1 cellular context compared by ENCODE assay signal in the genomic region with DNA sequence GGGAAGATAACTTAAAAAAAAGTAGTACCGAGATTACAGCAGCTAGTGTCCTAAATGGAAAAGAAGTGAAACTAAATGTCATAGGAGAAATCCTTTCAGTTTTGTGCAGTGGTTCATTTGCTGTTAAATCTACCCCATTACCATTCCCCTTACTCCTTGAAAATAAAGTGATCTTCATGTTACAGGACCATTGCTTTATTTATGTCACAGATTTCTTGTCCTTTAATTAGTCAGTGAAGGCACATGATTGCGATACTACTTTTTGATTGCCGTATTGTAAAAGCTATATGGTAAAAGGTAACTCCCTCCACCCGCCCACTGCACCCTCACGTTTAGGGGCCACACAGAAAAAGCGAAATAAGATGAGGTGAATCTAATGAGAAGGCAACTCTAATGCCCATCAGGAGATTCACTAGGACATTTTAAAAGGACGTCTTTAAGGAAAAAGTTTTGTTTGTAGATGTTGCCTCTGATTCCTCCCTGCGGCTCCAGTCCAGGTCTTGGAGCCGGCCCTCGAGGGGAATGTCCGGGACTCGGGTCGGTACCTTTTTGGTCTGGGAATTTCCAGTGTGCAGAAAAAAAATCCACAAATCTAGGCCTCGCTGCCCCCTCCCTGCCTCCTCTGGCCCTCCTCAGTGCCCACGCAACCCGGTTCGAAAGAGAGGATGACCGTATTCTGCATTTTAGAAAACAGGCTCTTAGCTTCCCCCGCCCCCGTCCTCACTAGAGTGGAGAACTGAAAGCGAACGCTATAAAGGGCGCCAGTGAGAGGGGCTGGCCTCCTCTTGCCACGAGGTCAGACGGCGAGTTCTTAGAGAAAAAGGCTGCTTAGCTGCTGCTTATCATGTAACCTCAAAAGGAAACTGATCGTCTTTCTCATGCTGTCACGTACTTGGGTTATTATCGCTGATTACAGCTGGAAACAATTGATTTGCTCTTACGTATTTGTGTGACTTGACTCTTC.
TF ChIP-seq lines count a peak whose summit lies in the region.

No MANE protein-coding gene starts in this region.

TF ChIP-seq in K562, 482 proteins besides CTCF, POLR2A, EP300 and RAD21 (continued from another document and continues in another):
- TF ChIP-seq, protein P1, sequence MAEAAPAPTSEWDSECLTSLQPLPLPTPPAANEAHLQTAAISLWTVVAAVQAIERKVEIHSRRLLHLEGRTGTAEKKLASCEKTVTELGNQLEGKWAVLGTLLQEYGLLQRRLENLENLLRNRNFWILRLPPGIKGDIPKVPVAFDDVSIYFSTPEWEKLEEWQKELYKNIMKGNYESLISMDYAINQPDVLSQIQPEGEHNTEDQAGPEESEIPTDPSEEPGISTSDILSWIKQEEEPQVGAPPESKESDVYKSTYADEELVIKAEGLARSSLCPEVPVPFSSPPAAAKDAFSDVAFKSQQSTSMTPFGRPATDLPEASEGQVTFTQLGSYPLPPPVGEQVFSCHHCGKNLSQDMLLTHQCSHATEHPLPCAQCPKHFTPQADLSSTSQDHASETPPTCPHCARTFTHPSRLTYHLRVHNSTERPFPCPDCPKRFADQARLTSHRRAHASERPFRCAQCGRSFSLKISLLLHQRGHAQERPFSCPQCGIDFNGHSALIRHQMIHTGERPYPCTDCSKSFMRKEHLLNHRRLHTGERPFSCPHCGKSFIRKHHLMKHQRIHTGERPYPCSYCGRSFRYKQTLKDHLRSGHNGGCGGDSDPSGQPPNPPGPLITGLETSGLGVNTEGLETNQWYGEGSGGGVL (CRISPR knock-in tag; IDR thresholded peaks at IDR 0.05): no peak
- TF ChIP-seq, protein P2, sequence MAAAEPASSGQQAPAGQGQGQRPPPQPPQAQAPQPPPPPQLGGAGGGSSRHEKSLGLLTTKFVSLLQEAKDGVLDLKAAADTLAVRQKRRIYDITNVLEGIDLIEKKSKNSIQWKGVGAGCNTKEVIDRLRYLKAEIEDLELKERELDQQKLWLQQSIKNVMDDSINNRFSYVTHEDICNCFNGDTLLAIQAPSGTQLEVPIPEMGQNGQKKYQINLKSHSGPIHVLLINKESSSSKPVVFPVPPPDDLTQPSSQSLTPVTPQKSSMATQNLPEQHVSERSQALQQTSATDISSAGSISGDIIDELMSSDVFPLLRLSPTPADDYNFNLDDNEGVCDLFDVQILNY (CRISPR knock-in tag; IDR thresholded peaks at IDR 0.05): no peak
- TF ChIP-seq FOXJ2 (tag; IDR thresholded peaks at IDR 0.05) (peak; percentile 23; the same call in 1 of the 2 replicates), SETDB1 (IDR thresholded peaks at IDR 0.05; ENCODE audit: low read length) (no peak), FOXP1 (CRISPR knock-in tag; IDR thresholded peaks at IDR 0.05) (no peak), NCOA2 (IDR thresholded peaks at IDR 0.05; ENCODE audit: partially characterized antibody in 2 of 2) (no peak), DDX20 (tag; IDR thresholded peaks at IDR 0.05; ENCODE audit: low read depth) (no peak), ZNF696 (CRISPR knock-in tag; conservative IDR thresholded peaks at IDR 0.05) (no peak), MYNN (IDR thresholded peaks at IDR 0.05) (no peak), MYNN (CRISPR knock-in tag; IDR thresholded peaks at IDR 0.05) (no peak), ZNF324 (CRISPR knock-in tag; IDR thresholded peaks at IDR 0.05) (no peak), ZNF311 (CRISPR knock-in tag; IDR thresholded peaks at IDR 0.05) (no peak), MBD2 (IDR thresholded peaks at IDR 0.05; ENCODE audit: borderline replicate concordance, low read depth) (no peak), MCM7 (IDR thresholded peaks at IDR 0.05) (no peak), ZNF134 (CRISPR knock-in tag; conservative IDR thresholded peaks at IDR 0.05) (no peak), RFX5 (IDR thresholded peaks at IDR 0.05; ENCODE audit: low read depth, low read length) (no peak), RHOXF2B (CRISPR knock-in tag; conservative IDR thresholded peaks at IDR 0.05) (no peak), U2AF1 (optimal IDR thresholded peaks at IDR 0.05; ENCODE audit: low read depth, low read length) (no peak), RBM15 (IDR thresholded peaks at IDR 0.05; ENCODE audit: insufficient read depth, low read length) (no peak), SREBF1 (IDR thresholded peaks at IDR 0.05; ENCODE audit: borderline replicate concordance, low read depth, low read length) (no peak), TARDBP (IDR thresholded peaks at IDR 0.05) (no peak), RFX7 (CRISPR knock-in tag; IDR thresholded peaks at IDR 0.05) (no peak), CHD2 (IDR thresholded peaks at IDR 0.05; ENCODE audit: low read depth, low read length) (no peak), HNRNPK (IDR thresholded peaks at IDR 0.05; ENCODE audit: low read depth, low read length, poor library complexity, severe bottlenecking) (no peak), MTF1 (CRISPR knock-in tag; IDR thresholded peaks at IDR 0.05; ENCODE audit: borderline replicate concordance) (no peak), FIP1L1 (IDR thresholded peaks at IDR 0.05; ENCODE audit: low read depth, low read length, poor library complexity, severe bottlenecking) (no peak), ILF3 (IDR thresholded peaks at IDR 0.05; ENCODE audit: borderline replicate concordance) (no peak), KDM4B (IDR thresholded peaks at IDR 0.05; ENCODE audit: borderline replicate concordance in 2 of 2, low read depth in 1 of 2) (no peak), ZNF57 (CRISPR knock-in tag; IDR thresholded peaks at IDR 0.05) (no peak), EGR1 (conservative IDR thresholded peaks at IDR 0.05) (peak; percentile 81), ARHGAP35 (IDR thresholded peaks at IDR 0.05; ENCODE audit: partially characterized antibody) (no peak)
- TF ChIP-seq, protein P3, sequence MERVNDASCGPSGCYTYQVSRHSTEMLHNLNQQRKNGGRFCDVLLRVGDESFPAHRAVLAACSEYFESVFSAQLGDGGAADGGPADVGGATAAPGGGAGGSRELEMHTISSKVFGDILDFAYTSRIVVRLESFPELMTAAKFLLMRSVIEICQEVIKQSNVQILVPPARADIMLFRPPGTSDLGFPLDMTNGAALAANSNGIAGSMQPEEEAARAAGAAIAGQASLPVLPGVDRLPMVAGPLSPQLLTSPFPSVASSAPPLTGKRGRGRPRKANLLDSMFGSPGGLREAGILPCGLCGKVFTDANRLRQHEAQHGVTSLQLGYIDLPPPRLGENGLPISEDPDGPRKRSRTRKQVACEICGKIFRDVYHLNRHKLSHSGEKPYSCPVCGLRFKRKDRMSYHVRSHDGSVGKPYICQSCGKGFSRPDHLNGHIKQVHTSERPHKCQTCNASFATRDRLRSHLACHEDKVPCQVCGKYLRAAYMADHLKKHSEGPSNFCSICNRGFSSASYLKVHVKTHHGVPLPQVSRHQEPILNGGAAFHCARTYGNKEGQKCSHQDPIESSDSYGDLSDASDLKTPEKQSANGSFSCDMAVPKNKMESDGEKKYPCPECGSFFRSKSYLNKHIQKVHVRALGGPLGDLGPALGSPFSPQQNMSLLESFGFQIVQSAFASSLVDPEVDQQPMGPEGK (CRISPR knock-in tag; IDR thresholded peaks at IDR 0.05; ENCODE audit: borderline replicate concordance): no peak
- TF ChIP-seq, protein P4, sequence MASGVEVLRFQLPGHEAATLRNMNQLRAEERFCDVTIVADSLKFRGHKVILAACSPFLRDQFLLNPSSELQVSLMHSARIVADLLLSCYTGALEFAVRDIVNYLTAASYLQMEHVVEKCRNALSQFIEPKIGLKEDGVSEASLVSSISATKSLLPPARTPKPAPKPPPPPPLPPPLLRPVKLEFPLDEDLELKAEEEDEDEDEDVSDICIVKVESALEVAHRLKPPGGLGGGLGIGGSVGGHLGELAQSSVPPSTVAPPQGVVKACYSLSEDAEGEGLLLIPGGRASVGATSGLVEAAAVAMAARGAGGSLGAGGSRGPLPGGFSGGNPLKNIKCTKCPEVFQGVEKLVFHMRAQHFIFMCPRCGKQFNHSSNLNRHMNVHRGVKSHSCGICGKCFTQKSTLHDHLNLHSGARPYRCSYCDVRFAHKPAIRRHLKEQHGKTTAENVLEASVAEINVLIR (CRISPR knock-in tag; IDR thresholded peaks at IDR 0.05): no peak
- TF ChIP-seq, protein P5, sequence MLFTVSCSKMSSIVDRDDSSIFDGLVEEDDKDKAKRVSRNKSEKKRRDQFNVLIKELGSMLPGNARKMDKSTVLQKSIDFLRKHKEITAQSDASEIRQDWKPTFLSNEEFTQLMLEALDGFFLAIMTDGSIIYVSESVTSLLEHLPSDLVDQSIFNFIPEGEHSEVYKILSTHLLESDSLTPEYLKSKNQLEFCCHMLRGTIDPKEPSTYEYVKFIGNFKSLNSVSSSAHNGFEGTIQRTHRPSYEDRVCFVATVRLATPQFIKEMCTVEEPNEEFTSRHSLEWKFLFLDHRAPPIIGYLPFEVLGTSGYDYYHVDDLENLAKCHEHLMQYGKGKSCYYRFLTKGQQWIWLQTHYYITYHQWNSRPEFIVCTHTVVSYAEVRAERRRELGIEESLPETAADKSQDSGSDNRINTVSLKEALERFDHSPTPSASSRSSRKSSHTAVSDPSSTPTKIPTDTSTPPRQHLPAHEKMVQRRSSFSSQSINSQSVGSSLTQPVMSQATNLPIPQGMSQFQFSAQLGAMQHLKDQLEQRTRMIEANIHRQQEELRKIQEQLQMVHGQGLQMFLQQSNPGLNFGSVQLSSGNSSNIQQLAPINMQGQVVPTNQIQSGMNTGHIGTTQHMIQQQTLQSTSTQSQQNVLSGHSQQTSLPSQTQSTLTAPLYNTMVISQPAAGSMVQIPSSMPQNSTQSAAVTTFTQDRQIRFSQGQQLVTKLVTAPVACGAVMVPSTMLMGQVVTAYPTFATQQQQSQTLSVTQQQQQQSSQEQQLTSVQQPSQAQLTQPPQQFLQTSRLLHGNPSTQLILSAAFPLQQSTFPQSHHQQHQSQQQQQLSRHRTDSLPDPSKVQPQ (CRISPR knock-in tag; IDR thresholded peaks at IDR 0.05; ENCODE audit: borderline replicate concordance): no peak
- TF ChIP-seq, protein P6, sequence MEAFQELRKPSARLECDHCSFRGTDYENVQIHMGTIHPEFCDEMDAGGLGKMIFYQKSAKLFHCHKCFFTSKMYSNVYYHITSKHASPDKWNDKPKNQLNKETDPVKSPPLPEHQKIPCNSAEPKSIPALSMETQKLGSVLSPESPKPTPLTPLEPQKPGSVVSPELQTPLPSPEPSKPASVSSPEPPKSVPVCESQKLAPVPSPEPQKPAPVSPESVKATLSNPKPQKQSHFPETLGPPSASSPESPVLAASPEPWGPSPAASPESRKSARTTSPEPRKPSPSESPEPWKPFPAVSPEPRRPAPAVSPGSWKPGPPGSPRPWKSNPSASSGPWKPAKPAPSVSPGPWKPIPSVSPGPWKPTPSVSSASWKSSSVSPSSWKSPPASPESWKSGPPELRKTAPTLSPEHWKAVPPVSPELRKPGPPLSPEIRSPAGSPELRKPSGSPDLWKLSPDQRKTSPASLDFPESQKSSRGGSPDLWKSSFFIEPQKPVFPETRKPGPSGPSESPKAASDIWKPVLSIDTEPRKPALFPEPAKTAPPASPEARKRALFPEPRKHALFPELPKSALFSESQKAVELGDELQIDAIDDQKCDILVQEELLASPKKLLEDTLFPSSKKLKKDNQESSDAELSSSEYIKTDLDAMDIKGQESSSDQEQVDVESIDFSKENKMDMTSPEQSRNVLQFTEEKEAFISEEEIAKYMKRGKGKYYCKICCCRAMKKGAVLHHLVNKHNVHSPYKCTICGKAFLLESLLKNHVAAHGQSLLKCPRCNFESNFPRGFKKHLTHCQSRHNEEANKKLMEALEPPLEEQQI (IDR thresholded peaks at IDR 0.05): no peak
- TF ChIP-seq, protein P7, sequence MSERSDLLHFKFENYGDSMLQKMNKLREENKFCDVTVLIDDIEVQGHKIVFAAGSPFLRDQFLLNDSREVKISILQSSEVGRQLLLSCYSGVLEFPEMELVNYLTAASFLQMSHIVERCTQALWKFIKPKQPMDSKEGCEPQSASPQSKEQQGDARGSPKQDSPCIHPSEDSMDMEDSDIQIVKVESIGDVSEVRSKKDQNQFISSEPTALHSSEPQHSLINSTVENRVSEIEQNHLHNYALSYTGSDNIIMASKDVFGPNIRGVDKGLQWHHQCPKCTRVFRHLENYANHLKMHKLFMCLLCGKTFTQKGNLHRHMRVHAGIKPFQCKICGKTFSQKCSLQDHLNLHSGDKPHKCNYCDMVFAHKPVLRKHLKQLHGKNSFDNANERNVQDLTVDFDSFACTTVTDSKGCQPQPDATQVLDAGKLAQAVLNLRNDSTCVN (CRISPR knock-in tag; IDR thresholded peaks at IDR 0.05): no peak
